Comparison of ENCODE assay signal across 27 cellular contexts in the genomic region with DNA sequence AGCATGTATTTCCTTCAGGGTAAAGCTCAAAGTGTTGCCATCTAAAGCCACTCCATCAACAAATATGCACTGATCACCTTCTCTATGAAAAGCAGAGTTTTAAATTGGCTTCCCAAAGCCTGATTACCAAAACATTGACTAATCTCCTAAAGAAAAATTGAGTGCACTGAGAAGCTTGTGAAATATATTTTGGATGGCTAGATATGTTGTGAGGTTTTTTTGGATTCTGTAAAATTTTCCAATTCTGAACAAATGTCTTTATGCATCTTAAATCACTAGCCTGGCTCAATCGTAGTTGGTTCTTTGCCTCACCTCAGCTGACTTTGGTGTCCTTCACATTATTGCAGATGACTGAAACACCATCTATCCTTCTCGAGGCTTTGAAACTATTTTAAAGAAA. TPM values are rescaled to one million over a fixed set of nuclear protein-coding genes. Genes with fewer than 3 reads are reported as not detected.
"Had no signal": no experiment of that assay in that cellular context is flagged by ENCODE, and none has a peak within 500 bp of the region (broad histone marks: within the 10 kb centered on the region; RNA-seq: fewer than 3 reads in every experiment).

No MANE protein-coding gene starts in this region.

- H3K9me3 ChIP-seq: gastrocnemius medialis, neutrophil, uterus had no signal

- H2AFZ ChIP-seq: parathyroid adenoma had no signal

- H3K79me2 ChIP-seq: parathyroid adenoma had no signal

- H3K9ac ChIP-seq: parathyroid adenoma had no signal

- ATAC-seq: gastrocnemius medialis; left lung; natural killer cell treated with Interleukin-12 subunit alpha and Interleukin-12 subunit beta and Interleukin-15 and Interleukin-18, amount 100 ng/mL, for 72 hours; stimulated activated effector memory CD8-positive, alpha-beta T cell treated with anti-CD3 and anti-CD28 coated beads, Interleukin-12 subunit alpha, Interleukin-12 subunit beta, amount 100 ng/mL, for 72 hours; stimulated activated naive CD8-positive, alpha-beta T cell treated with anti-CD3 and anti-CD28 coated beads, Interleukin-15, amount 100 ng/mL, for 72 hours; T-helper 17 cell had no signal

- H3K4me1 ChIP-seq: gastrocnemius medialis, left lung, parathyroid adenoma, uterus had no signal

- H3K27ac ChIP-seq: cardiac muscle cell, gastrocnemius medialis, left lung, neutrophil, parathyroid adenoma, uterus had no signal

- DNase-seq: activated B cell treated with CpG ODN at 0.5 μM for 24 hours; activated CD4-positive, alpha-beta T cell treated with anti-CD3 and anti-CD28 coated beads for 4 hours; activated CD4-positive, alpha-beta T cell treated with anti-CD3 and anti-CD28 coated beads, Interleukin-2, amount 50 U/mL, for 48 hours; activated effector memory CD4-positive, alpha-beta T cell treated with Interleukin-2 at 50 U/mL for 16 hours; activated naive CD4-positive, alpha-beta T cell treated with anti-CD3 and anti-CD28 coated beads for 36 hours; activated naive CD8-positive, alpha-beta T cell treated with anti-CD3 and anti-CD28 coated beads, Interleukin-2, amount 10 ng/mL, durations not matched to agents 7 days and 5 days; activated T-cell treated with anti-CD3 and anti-CD28 coated beads, Interleukin-2, amount 50 U/mL, for 48 hours; gastrocnemius medialis; hippocampal formation; kidney glomerular epithelial cell; left lung; right cardiac atrium; small intestine; stimulated activated CD4-positive, alpha-beta T cell treated with anti-CD3 and anti-CD28 coated beads, Interleukin-2, amount 100 ng/mL, for 24 hours; stimulated activated naive CD8-positive, alpha-beta T cell treated with anti-CD3 and anti-CD28 coated beads, Interleukin-15, amount 100 ng/mL, for 72 hours; T-helper 17 cell; uterus had no signal

- H3K27me3 ChIP-seq: left lung, uterus had no signal

- H3K4me3 ChIP-seq: cardiac muscle cell, gastrocnemius medialis, left lung, lung, uterus had no signal

- H3K36me3 ChIP-seq: cardiac muscle cell, gastrocnemius medialis, left lung, neutrophil, uterus had no signal

RNA-seq across cellular contexts. Expression of a gene that starts 21.3 kb away (rescaled TPM):
- total RNA-seq: activated B cell treated with CpG ODN at 0.5 μM for 24 hours; activated CD8-positive, alpha-beta memory T cell treated with anti-CD3 and anti-CD28 coated beads for 36 hours; activated naive CD4-positive, alpha-beta T cell treated with anti-CD3 and anti-CD28 coated beads for 36 hours; activated naive CD8-positive, alpha-beta T cell treated with anti-CD3 and anti-CD28 coated beads, Interleukin-2, amount 10 ng/mL, durations not matched to agents 7 days and 5 days; cardiac muscle cell; cerebellum; epithelial cell of proximal tubule; gastrocnemius medialis; mesothelial cell of epicardium; natural killer cell treated with Interleukin-12 subunit alpha and Interleukin-12 subunit beta and Interleukin-15 and Interleukin-18, amount 100 ng/mL, for 72 hours; T-helper 17 cell had no signal
- polyA plus RNA-seq: cardiac muscle cell had no signal
